28 cellular contexts compared by ENCODE assay signal in genomic region chr5:133253661-133254060, GRCh38.
"Had no signal": no experiment of that assay in that cellular context is flagged by ENCODE, and none has a peak within 500 bp of the region (broad histone marks: within the 10 kb centered on the region; RNA-seq: fewer than 3 reads in every experiment).

No MANE protein-coding gene starts in this region.

- H3K36me3 ChIP-seq: ascending aorta, brain microvascular endothelial cell, esophagus muscularis mucosa, gastrocnemius medialis, heart left ventricle had no signal

- H3K9me3 Mint-ChIP-seq: activated CD4-positive, alpha-beta memory T cell treated with anti-CD3 and anti-CD28 coated beads for 36 hours; activated CD4-positive, alpha-beta T cell treated with anti-CD3 and anti-CD28 coated beads, Interleukin-2, amount 10 ng/mL, durations not matched to agents 24 days and 14 days; activated naive CD4-positive, alpha-beta T cell treated with anti-CD3 and anti-CD28 coated beads for 36 hours; activated naive CD4-positive, alpha-beta T cell treated with anti-CD3 and anti-CD28 coated beads, Interleukin-2, amount 50 U/mL, for 72 hours; activated naive CD8-positive, alpha-beta T cell treated with anti-CD3 and anti-CD28 coated beads, Interleukin-2, amount 10 ng/mL, durations not matched to agents 7 days and 5 days; activated T-helper 1 cell treated with anti-CD3 and anti-CD28 coated beads, Interleukin-12 subunit alpha, Interleukin-12 subunit beta, Interleukin-2, Interleukin-4 antibody, amounts not matched to agents 30 ng/mL and 10 ng/mL and 1 ng/mL, durations not matched to agents 14 hours and 24 hours and 36 hours; activated T-helper 2 cell treated with anti-CD3 and anti-CD28 coated beads, Interferon-gamma antibody, Interleukin-2, Interleukin-4, amounts not matched to agents 10 μg/mL and 5 μg/mL and 100 μg/mL, durations not matched to agents 14 hours and 24 hours and 36 hours; central memory CD8-positive, alpha-beta T cell; dendritic cell treated with granulocyte-macrophage colony-stimulating factor and Interleukin-4, amounts not matched to agents 40 ng/mL and 50 ng/mL, for 4 days had no signal

- ATAC-seq: activated CD4-positive, alpha-beta T cell treated with anti-CD3 and anti-CD28 coated beads for 36 hours; activated naive CD4-positive, alpha-beta T cell treated with anti-CD3 and anti-CD28 coated beads, Interleukin-2, amount 50 U/mL, for 72 hours; foreskin keratinocyte; gastrocnemius medialis; heart left ventricle had no signal

- H3K9me3 ChIP-seq: ascending aorta, esophagus muscularis mucosa, gastrocnemius medialis, heart left ventricle had no signal

- H3K27ac ChIP-seq: ascending aorta, brain microvascular endothelial cell, coronary artery, dorsolateral prefrontal cortex, esophagus muscularis mucosa, foreskin keratinocyte, gastrocnemius medialis, heart left ventricle had no signal

- H3K27me3 ChIP-seq: ascending aorta, brain microvascular endothelial cell, dorsolateral prefrontal cortex, esophagus muscularis mucosa, foreskin keratinocyte, gastrocnemius medialis, heart left ventricle had no signal

- H3K36me3 Mint-ChIP-seq: activated CD4-positive, alpha-beta memory T cell treated with anti-CD3 and anti-CD28 coated beads for 36 hours; activated naive CD4-positive, alpha-beta T cell treated with anti-CD3 and anti-CD28 coated beads, Interleukin-2, amount 50 U/mL, for 72 hours; activated naive CD8-positive, alpha-beta T cell treated with anti-CD3 and anti-CD28 coated beads, Interleukin-2, amount 10 ng/mL, durations not matched to agents 7 days and 5 days had no signal

- H3K27ac Mint-ChIP-seq: activated CD4-positive, alpha-beta memory T cell treated with anti-CD3 and anti-CD28 coated beads for 36 hours; activated CD4-positive, alpha-beta T cell treated with anti-CD3 and anti-CD28 coated beads for 36 hours; activated CD4-positive, alpha-beta T cell treated with anti-CD3 and anti-CD28 coated beads, Interleukin-2, amount 10 ng/mL, durations not matched to agents 24 days and 14 days; activated naive CD4-positive, alpha-beta T cell treated with anti-CD3 and anti-CD28 coated beads for 36 hours; activated naive CD4-positive, alpha-beta T cell treated with anti-CD3 and anti-CD28 coated beads, Interleukin-2, amount 50 U/mL, for 72 hours; activated naive CD8-positive, alpha-beta T cell treated with anti-CD3 and anti-CD28 coated beads, Interleukin-2, amount 10 ng/mL, durations not matched to agents 7 days and 5 days; activated T-helper 1 cell treated with anti-CD3 and anti-CD28 coated beads, Interleukin-12 subunit alpha, Interleukin-12 subunit beta, Interleukin-2, Interleukin-4 antibody, amounts not matched to agents 30 ng/mL and 10 ng/mL and 1 ng/mL, durations not matched to agents 14 hours and 24 hours and 36 hours; activated T-helper 2 cell treated with anti-CD3 and anti-CD28 coated beads, Interferon-gamma antibody, Interleukin-2, Interleukin-4, amounts not matched to agents 10 μg/mL and 5 μg/mL and 100 μg/mL, durations not matched to agents 14 hours and 24 hours and 36 hours; dendritic cell treated with granulocyte-macrophage colony-stimulating factor and Interleukin-4, amounts not matched to agents 40 ng/mL and 50 ng/mL, for 4 days had no signal

- H3K4me1 Mint-ChIP-seq: central memory CD8-positive, alpha-beta T cell had no signal

- H3K4me3 Mint-ChIP-seq: activated CD4-positive, alpha-beta memory T cell treated with anti-CD3 and anti-CD28 coated beads for 36 hours; activated CD4-positive, alpha-beta T cell treated with anti-CD3 and anti-CD28 coated beads for 36 hours; activated CD4-positive, alpha-beta T cell treated with anti-CD3 and anti-CD28 coated beads, Interleukin-2, amount 10 ng/mL, durations not matched to agents 24 days and 14 days; activated naive CD4-positive, alpha-beta T cell treated with anti-CD3 and anti-CD28 coated beads for 36 hours; activated naive CD8-positive, alpha-beta T cell treated with anti-CD3 and anti-CD28 coated beads, Interleukin-2, amount 10 ng/mL, durations not matched to agents 7 days and 5 days; activated T-helper 1 cell treated with anti-CD3 and anti-CD28 coated beads, Interleukin-12 subunit alpha, Interleukin-12 subunit beta, Interleukin-2, Interleukin-4 antibody, amounts not matched to agents 30 ng/mL and 10 ng/mL and 1 ng/mL, durations not matched to agents 14 hours and 24 hours and 36 hours; central memory CD8-positive, alpha-beta T cell; dendritic cell treated with granulocyte-macrophage colony-stimulating factor and Interleukin-4, amounts not matched to agents 40 ng/mL and 50 ng/mL, for 4 days had no signal

- H3K27me3 Mint-ChIP-seq: activated CD4-positive, alpha-beta memory T cell treated with anti-CD3 and anti-CD28 coated beads for 36 hours; activated CD4-positive, alpha-beta T cell treated with anti-CD3 and anti-CD28 coated beads for 36 hours; activated CD4-positive, alpha-beta T cell treated with anti-CD3 and anti-CD28 coated beads, Interleukin-2, amount 10 ng/mL, durations not matched to agents 24 days and 14 days; activated naive CD8-positive, alpha-beta T cell treated with anti-CD3 and anti-CD28 coated beads, Interleukin-2, amount 10 ng/mL, durations not matched to agents 7 days and 5 days; central memory CD8-positive, alpha-beta T cell; dendritic cell treated with granulocyte-macrophage colony-stimulating factor and Interleukin-4, amounts not matched to agents 40 ng/mL and 50 ng/mL, for 4 days had no signal

- FAIRE-seq: bronchial epithelial cell had no signal

- H3K4me1 ChIP-seq: ascending aorta, esophagus muscularis mucosa, foreskin keratinocyte, heart left ventricle had no signal

- DNase-seq: activated CD4-positive, alpha-beta memory T cell treated with anti-CD3 and anti-CD28 coated beads for 36 hours; activated CD4-positive, alpha-beta T cell treated with anti-CD3 and anti-CD28 coated beads for 36 hours; activated CD4-positive, alpha-beta T cell treated with anti-CD3 and anti-CD28 coated beads, Interleukin-2, amount 10 ng/mL, durations not matched to agents 24 days and 14 days; activated CD4-positive, CD25-positive, alpha-beta regulatory T cell; activated CD4-positive, CD25-positive, alpha-beta regulatory T cell treated with anti-CD3 and anti-CD28 coated beads, Interleukin-2, amount 50 U/mL, for 72 hours; activated effector memory CD4-positive, alpha-beta T cell treated with anti-CD3 and anti-CD28 coated beads, Interleukin-2, amount 50 U/mL, for 16 hours; activated naive CD4-positive, alpha-beta T cell treated with anti-CD3 and anti-CD28 coated beads for 36 hours; activated naive CD8-positive, alpha-beta T cell treated with anti-CD3 and anti-CD28 coated beads, Interleukin-2, amount 10 ng/mL, durations not matched to agents 7 days and 5 days; activated T-cell treated with anti-CD3 and anti-CD28 coated beads, Interleukin-2, amount 50 U/mL, for 48 hours; brain microvascular endothelial cell; dorsolateral prefrontal cortex; effector memory CD4-positive, alpha-beta T cell; erythroblast; foreskin keratinocyte; gastrocnemius medialis; glutamatergic neuron; heart left ventricle; T-helper 1 cell; T-helper 2 cell had no signal

- H3K4me3 ChIP-seq: ascending aorta, coronary artery, dorsolateral prefrontal cortex, esophagus muscularis mucosa, gastrocnemius medialis, heart left ventricle had no signal
